7 cellular contexts compared by ENCODE assay signal in genomic region chr13:42574435-42575311, GRCh38. TPM values are rescaled to one million over a fixed set of nuclear protein-coding genes. Genes with fewer than 3 reads are reported as not detected.
DNase-seq lines count a peak whose midpoint lies in the region; ATAC-seq and TF ChIP-seq lines count a peak whose summit lies in the region.

No MANE protein-coding gene starts in this region.

- peak; percentile 39 for DNase-seq in activated CD8-positive, alpha-beta memory T cell treated with anti-CD3 and anti-CD28 coated beads, Interleukin-2, amount 50 U/mL, for 24 hours (ENCODE audit: extremely low read depth)
- DNase-seq in glutamatergic neuron (no peak), NCI-H446 (lab: John Stamatoyannopoulos, UW) (no peak), foreskin fibroblast (no peak)
- DNase-seq in stimulated activated CD4-positive, alpha-beta T cell treated with anti-CD3 and anti-CD28 coated beads, Interleukin-15, amount 100 ng/mL, for 24 hours: peak; percentile 82

- no peak overlapping the region for H3K4me3 ChIP-seq in foreskin fibroblast (ENCODE audit: low read depth in 1 of 2, low read length in 2 of 2)

- peaks cover 10% of the 10 kb centered on the region for H3K36me3 Mint-ChIP-seq in glutamatergic neuron (ENCODE audit: unreplicated experiment)

- H3K27me3 Mint-ChIP-seq in glutamatergic neuron (ENCODE audit: unreplicated experiment): peaks cover 10% of the 10 kb centered on the region

- H3K27ac Mint-ChIP-seq in glutamatergic neuron (ENCODE audit: unreplicated experiment): no peak overlapping the region

- TF ChIP-seq CTCF in glutamatergic neuron (IDR thresholded peaks at IDR 0.05; ENCODE audit: partially characterized antibody, unreplicated experiment): no peak
- no peak for TF ChIP-seq CTCF in foreskin fibroblast (IDR thresholded peaks at IDR 0.05; ENCODE audit: low read depth, low read length)

- peak; percentile 66 for ATAC-seq in GM19324 (IDR thresholded peaks at IDR 0.05; ENCODE audit: low FRiP score, unreplicated experiment)
- peak; percentile 54 for ATAC-seq in HG03108 (IDR thresholded peaks at IDR 0.05; ENCODE audit: unreplicated experiment)

- H3K9me3 Mint-ChIP-seq in glutamatergic neuron (ENCODE audit: unreplicated experiment): peaks cover 2% of the 10 kb centered on the region

- H3K4me3 Mint-ChIP-seq in glutamatergic neuron (ENCODE audit: unreplicated experiment): peak overlapping the region; percentile 60

- no peaks in the 10 kb centered on the region for H3K4me1 Mint-ChIP-seq in glutamatergic neuron (ENCODE audit: low read depth, unreplicated experiment)

RNA-seq across cellular contexts. Expression of gene TNFSF11, which starts 0.7 kb away (rescaled TPM):
- total RNA-seq in glutamatergic neuron (ENCODE audit: unreplicated experiment): not detected

Comparison
In these comparisons a context has a peak if more than half of its experiments do, and no peak if none do; other contexts are left out.
1. DNase-seq: peak in activated CD8-positive, alpha-beta memory T cell treated with anti-CD3 and anti-CD28 coated beads, Interleukin-2, amount 50 U/mL, for 24 hours (single experiment) and stimulated activated CD4-positive, alpha-beta T cell treated with anti-CD3 and anti-CD28 coated beads, Interleukin-15, amount 100 ng/mL, for 24 hours (single experiment); none in glutamatergic neuron (single experiment), NCI-H446 (0 of 2) and foreskin fibroblast (0 of 2).